In genomic region chr10:128063736-128064614, GRCh38 we compare ENCODE assay signal across 8 cellular contexts.
A peak's percentile ranks its signal among the peaks of the same experiment; 100 is the strongest.
DNase-seq lines count a peak whose midpoint lies in the region; ATAC-seq and TF ChIP-seq lines count a peak whose summit lies in the region.

No MANE protein-coding gene starts in this region.

- no peak overlapping the region for H2AFZ ChIP-seq in SK-N-SH (ENCODE audit: low read depth)

- peak overlapping the region; percentile 68 for H3K4me3 Mint-ChIP-seq in activated T-helper 17 cell treated with anti-CD3 and anti-CD28 coated beads, Interleukin-2, amount 50 U/mL, for 72 hours
- peak overlapping the region; percentile 63 to 88 (median 84) for H3K4me3 Mint-ChIP-seq in immature natural killer cell

- TF ChIP-seq CTCF in SK-N-SH (IDR thresholded peaks at IDR 0.05), result no peak

- no peak for TF ChIP-seq RAD21 in SK-N-SH (IDR thresholded peaks at IDR 0.05; ENCODE audit: low read length)

- H3K4me1 ChIP-seq in subcutaneous abdominal adipose tissue (ENCODE audit: control insufficient read depth in 5 of 5, insufficient read depth in 5 of 5, low read length in 5 of 5), result peaks cover 9 to 68% (median 43%) of the 10 kb centered on the region in 5 donors
- H3K4me1 ChIP-seq in SK-N-SH (ENCODE audit: control insufficient read depth in 1 of 2, insufficient read depth in 2 of 2, low read depth in 1 of 2, low read length in 1 of 2), result peaks cover 0 to 3% of the 10 kb centered on the region in 2 experiments; a peak in 1 of 4 replicates

- DNase-seq in immature natural killer cell (peak in 1 of 3 donors; percentile 35), Ammon's horn (ENCODE audit: low spot score) (no peak), dedifferentiated amniotic fluid mesenchymal stem cell (ENCODE audit: extremely low spot score) (no peak), SK-N-SH (no peak)

- no peaks in the 10 kb centered on the region for H3K79me2 ChIP-seq in SK-N-SH (ENCODE audit: insufficient read depth)

- H3K9ac ChIP-seq in subcutaneous abdominal adipose tissue (ENCODE audit: low read length in 5 of 5), result peak overlapping the region in 1 of 5 donors; percentile 19
- no peak overlapping the region for H3K9ac ChIP-seq in SK-N-SH

- H3K4me2 ChIP-seq in SK-N-SH, result no peak overlapping the region

- peaks cover 4% of the 10 kb centered on the region for H3F3A ChIP-seq in SK-N-SH (replicated peaks; ENCODE audit: insufficient read depth)

- peak overlapping the region in 1 of 5 donors; percentile 6 for H3K4me3 ChIP-seq in subcutaneous abdominal adipose tissue (ENCODE audit: low read depth in 1 of 5, low read length in 5 of 5)
- no peak overlapping the region for H3K4me3 ChIP-seq in SK-N-SH (ENCODE audit: low read depth in 2 of 2, low read length in 1 of 2)

- no peaks in the 10 kb centered on the region for H3K9me2 ChIP-seq in SK-N-SH

- H3K9me3 Mint-ChIP-seq in activated T-helper 17 cell treated with anti-CD3 and anti-CD28 coated beads, Interleukin-2, amount 50 U/mL, for 72 hours, result peaks cover 4% of the 10 kb centered on the region
- H3K9me3 Mint-ChIP-seq in immature natural killer cell, result peaks cover 0 to 3% (median 0%) of the 10 kb centered on the region in 6 donors

- CTCF ChIA-PET in SK-N-SH (lab: Yijun Ruan, JAX), result interaction anchor here (0.9 to 3.0 kb wide), 9 partner anchors 14 to 348 kb away, joined by 3 to 12 read pairs (median 4); partner anchors contain the start of gene PTPRE

- H4K20me1 ChIP-seq in SK-N-SH (ENCODE audit: insufficient read depth), result no peaks in the 10 kb centered on the region

- H3K27me3 ChIP-seq in subcutaneous abdominal adipose tissue (ENCODE audit: control insufficient read depth in 5 of 5, insufficient read depth in 4 of 5, low read length in 5 of 5) (peaks cover 0 to 11% (median 0%) of the 10 kb centered on the region in 5 donors), SK-N-SH (ENCODE audit: insufficient read depth) (no peaks in the 10 kb centered on the region)

- H3K36me3 Mint-ChIP-seq in activated T-helper 17 cell treated with anti-CD3 and anti-CD28 coated beads, Interleukin-2, amount 50 U/mL, for 72 hours (ENCODE audit: low read depth), result peaks cover 96% of the 10 kb centered on the region
- H3K36me3 Mint-ChIP-seq in immature natural killer cell, result peaks cover 35 to 60% (median 39%) of the 10 kb centered on the region in 3 donors

- peak overlapping the region; percentile 89 for H3K27ac Mint-ChIP-seq in activated T-helper 17 cell treated with anti-CD3 and anti-CD28 coated beads, Interleukin-2, amount 50 U/mL, for 72 hours
- H3K27ac Mint-ChIP-seq in immature natural killer cell, result peak overlapping the region; percentile 90 to 100 (median 95)

- TF ChIP-seq EP300 in SK-N-SH (IDR thresholded peaks at IDR 0.05; ENCODE audit: borderline replicate concordance in 1 of 2, low read depth in 1 of 2, low read length in 1 of 2), result no peak

- H3K9me3 ChIP-seq in subcutaneous abdominal adipose tissue (ENCODE audit: control insufficient read depth in 5 of 5, low read length in 5 of 5) (no peaks in the 10 kb centered on the region), SK-N-SH (no peaks in the 10 kb centered on the region)

- H3K36me3 ChIP-seq in subcutaneous abdominal adipose tissue (ENCODE audit: control insufficient read depth in 5 of 5, insufficient read depth in 5 of 5, low read length in 5 of 5), result peaks cover 0 to 53% (median 44%) of the 10 kb centered on the region in 5 donors
- H3K36me3 ChIP-seq in SK-N-SH (replicated peaks in 1 of 2; ENCODE audit: control insufficient read depth in 1 of 2, insufficient read depth in 2 of 2, low read length in 1 of 2), result peaks cover 0 to 24% of the 10 kb centered on the region in 2 experiments

- 94% methylated on average over 13 of the region's 14 CpGs for WGBS in SK-N-SH (ENCODE audit: low lambda C conversion rate)

- H3K27ac ChIP-seq in subcutaneous abdominal adipose tissue (ENCODE audit: low read depth, low read length), result peak overlapping the region; percentile 51
- no peak overlapping the region for H3K27ac ChIP-seq in SK-N-SH (ENCODE audit: low read depth in 2 of 2, low read length in 1 of 2)

- POLR2A ChIA-PET in SK-N-SH (lab: Yijun Ruan, JAX), result interaction anchor here (0.6 kb wide), 1 partner anchor 218 kb away, joined by 3 read pairs; no protein-coding TSS in a partner anchor

- H3K27me3 Mint-ChIP-seq in activated T-helper 17 cell treated with anti-CD3 and anti-CD28 coated beads, Interleukin-2, amount 50 U/mL, for 72 hours, result no peaks in the 10 kb centered on the region
- peaks cover 21 to 45% (median 34%) of the 10 kb centered on the region in 3 donors for H3K27me3 Mint-ChIP-seq in immature natural killer cell (ENCODE audit: low read depth in 3 of 3)

- H3K4me1 Mint-ChIP-seq in activated T-helper 17 cell treated with anti-CD3 and anti-CD28 coated beads, Interleukin-2, amount 50 U/mL, for 72 hours, result peaks cover 51% of the 10 kb centered on the region
- H3K4me1 Mint-ChIP-seq in immature natural killer cell, result peaks cover 87 to 88% of the 10 kb centered on the region in 2 donors

- peak; percentile 32 for ATAC-seq in GM19351 (IDR thresholded peaks at IDR 0.05; ENCODE audit: unreplicated experiment)
- peak; percentile 34 for ATAC-seq in HG03280 (IDR thresholded peaks at IDR 0.05; ENCODE audit: unreplicated experiment)
- ATAC-seq in activated T-helper 17 cell treated with anti-CD3 and anti-CD28 coated beads, Interleukin-2, amount 50 U/mL, for 72 hours (replicated peaks), result peak; percentile 23

TF ChIP-seq in SK-N-SH, 30 proteins besides CTCF, POLR2A, EP300 and RAD21:
- no peak for TF ChIP-seq RCOR1 (IDR thresholded peaks at IDR 0.05; ENCODE audit: low read length)
